Comparison of ENCODE assay signal across 35 cellular contexts in genomic region chr1:105396001-105396400, GRCh38.
"Had no signal": no experiment of that assay in that cellular context is flagged by ENCODE, and none has a peak within 500 bp of the region (broad histone marks: within the 10 kb centered on the region; RNA-seq: fewer than 3 reads in every experiment).

No MANE protein-coding gene starts in this region.

- DNase-seq: Karpas-422, Kasumi-1, MG63, MM.1S, MV-4-11, NCI-H1048, NCI-H1092, NCI-H1092 treated with DMSO at 0.1 percent for 48 hours, NCI-H1105, NCI-H1105 treated with DMSO at 0.1 percent for 48 hours, NCI-H1417, NCI-H1417 treated with DMSO at 0.1 percent for 48 hours, NCI-H1436, NCI-H1436 treated with DMSO at 0.1 percent for 48 hours, NCI-H146, NCI-H1694, NCI-H1694 treated with DMSO at 0.1 percent for 48 hours, NCI-H187, NCI-H187 treated with DMSO at 0.1 percent for 48 hours, NCI-H1930, NCI-H2029, NCI-H2029 treated with DMSO at 0.1 percent for 48 hours, NCI-H2081, NCI-H2081 treated with DMSO at 0.1 percent for 48 hours, NCI-H2107, NCI-H2171, NCI-H2171 treated with DMSO at 0.1 percent for 48 hours, NCI-H2227 treated with DMSO at 0.1 percent for 48 hours, NCI-H226, NCI-H345, NCI-H446, NCI-H446 treated with DMSO at 0.1 percent for 48 hours, NCI-H510A, NCI-H510A treated with DMSO at 0.1 percent for 48 hours, NCI-H524 had no signal

- H3K9me3 ChIP-seq: MG63 had no signal

- H3K27me3 ChIP-seq: MG63 had no signal

- H3K4me3 ChIP-seq: MG63 had no signal

- H3K36me3 ChIP-seq: MG63 had no signal
